7 cellular contexts compared by ENCODE assay signal in the genomic region with DNA sequence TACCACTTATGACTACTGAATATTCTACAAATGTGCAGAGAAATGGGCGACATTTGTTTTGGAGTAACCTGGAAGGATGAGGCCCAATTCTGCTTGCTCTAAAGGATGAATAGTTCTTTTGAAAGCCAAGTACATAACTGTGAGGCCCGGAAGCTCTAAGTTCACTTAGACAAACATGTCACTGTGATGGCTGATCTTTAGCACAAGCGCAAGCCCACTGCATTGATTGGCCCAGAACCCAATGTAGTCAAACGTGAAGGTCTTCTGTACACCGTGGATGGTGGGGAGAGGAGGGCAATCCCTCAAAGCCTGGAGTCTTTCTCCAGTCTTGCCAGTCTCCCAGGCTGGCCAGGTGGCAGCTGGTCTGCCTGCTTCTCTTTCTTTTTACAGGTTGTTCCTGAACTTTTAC.
"Had no signal": no experiment of that assay in that cellular context is flagged by ENCODE, and none has a peak within 500 bp of the region (broad histone marks: within the 10 kb centered on the region; RNA-seq: fewer than 3 reads in every experiment).

No MANE protein-coding gene starts in this region.

- H3K27ac ChIP-seq: HL-60, KMS-11 had no signal

- ATAC-seq: K562 had no signal

- H3K9ac ChIP-seq: KMS-11 had no signal

- H3K4me2 ChIP-seq: KMS-11 had no signal

- H3K4me3 ChIP-seq: K562 had no signal

- DNase-seq: IMR-90, KBM-7, KG1 had no signal

- FAIRE-seq: HTR-8/SVneo, K562 had no signal
